36 cellular contexts compared by ENCODE assay signal in the genomic region with DNA sequence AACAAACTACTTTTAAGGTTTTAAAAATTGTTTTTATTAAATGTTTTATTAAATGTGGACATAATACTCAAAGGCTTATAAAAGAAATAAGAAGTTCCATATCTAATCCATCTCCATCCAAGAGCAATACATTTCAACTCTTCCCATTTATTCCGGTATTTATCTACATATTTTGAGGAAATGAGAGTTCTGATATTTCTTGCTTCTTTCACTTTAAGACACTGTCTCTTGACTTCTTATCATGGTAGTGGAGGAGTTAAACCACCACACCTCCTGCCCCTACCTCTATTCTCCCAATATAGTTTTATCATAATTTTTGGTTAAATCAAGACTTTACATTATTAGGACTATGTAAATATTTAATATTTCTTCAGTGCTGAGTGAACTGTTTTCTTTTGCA. TPM values are rescaled to one million over a fixed set of nuclear protein-coding genes. Genes with fewer than 3 reads are reported as not detected.
"Had no signal": no experiment of that assay in that cellular context is flagged by ENCODE, and none has a peak within 500 bp of the region (broad histone marks: within the 10 kb centered on the region; RNA-seq: fewer than 3 reads in every experiment).

No MANE protein-coding gene starts in this region.

- H3K27ac ChIP-seq: brain microvascular endothelial cell, esophagus muscularis mucosa, foreskin keratinocyte, gastrocnemius medialis, heart left ventricle had no signal

- ATAC-seq: activated CD4-positive, alpha-beta T cell treated with anti-CD3 and anti-CD28 coated beads for 36 hours; activated CD8-positive, alpha-beta memory T cell treated with anti-CD3 and anti-CD28 coated beads, Interleukin-2, amount 10 ng/mL, durations not matched to agents 7 days and 5 days; activated CD8-positive, alpha-beta T cell treated with anti-CD3 and anti-CD28 coated beads, Interleukin-2, amount 10 ng/mL, durations not matched to agents 7 days and 5 days; activated T-helper 17 cell treated with anti-CD3 and anti-CD28 coated beads, Interleukin-2, amount 50 U/mL, for 72 hours; effector memory CD8-positive, alpha-beta T cell; foreskin keratinocyte; gastrocnemius medialis; heart left ventricle had no signal

- H3K4me3 Mint-ChIP-seq: activated CD4-positive, alpha-beta memory T cell treated with anti-CD3 and anti-CD28 coated beads for 36 hours; activated CD4-positive, alpha-beta T cell treated with anti-CD3 and anti-CD28 coated beads for 36 hours; activated CD4-positive, alpha-beta T cell treated with anti-CD3 and anti-CD28 coated beads, Interleukin-2, amount 10 ng/mL, durations not matched to agents 24 days and 14 days; activated CD8-positive, alpha-beta memory T cell treated with anti-CD3 and anti-CD28 coated beads, Interleukin-2, amount 10 ng/mL, durations not matched to agents 7 days and 5 days; activated CD8-positive, alpha-beta T cell treated with anti-CD3 and anti-CD28 coated beads, Interleukin-2, amount 10 ng/mL, durations not matched to agents 7 days and 5 days; activated naive CD8-positive, alpha-beta T cell; activated T-helper 17 cell treated with anti-CD3 and anti-CD28 coated beads, Interleukin-2, amount 50 U/mL, for 72 hours; effector memory CD8-positive, alpha-beta T cell had no signal

- H3K4me1 ChIP-seq: esophagus muscularis mucosa, foreskin keratinocyte, gastrocnemius medialis, heart left ventricle had no signal

- H3K36me3 ChIP-seq: brain microvascular endothelial cell, heart left ventricle had no signal

- H3K4me3 ChIP-seq: esophagus muscularis mucosa, gastrocnemius medialis, heart left ventricle had no signal

- H3K27ac Mint-ChIP-seq: activated CD4-positive, alpha-beta memory T cell treated with anti-CD3 and anti-CD28 coated beads for 36 hours; activated CD4-positive, alpha-beta T cell treated with anti-CD3 and anti-CD28 coated beads for 36 hours; activated CD4-positive, alpha-beta T cell treated with anti-CD3 and anti-CD28 coated beads, Interleukin-2, amount 10 ng/mL, durations not matched to agents 24 days and 14 days; activated CD8-positive, alpha-beta memory T cell treated with anti-CD3 and anti-CD28 coated beads, Interleukin-2, amount 10 ng/mL, durations not matched to agents 7 days and 5 days; activated CD8-positive, alpha-beta T cell treated with anti-CD3 and anti-CD28 coated beads, Interleukin-2, amount 10 ng/mL, durations not matched to agents 7 days and 5 days; activated naive CD8-positive, alpha-beta T cell; activated T-helper 17 cell treated with anti-CD3 and anti-CD28 coated beads, Interleukin-2, amount 50 U/mL, for 72 hours had no signal

- DNase-seq: activated CD4-positive, alpha-beta memory T cell treated with anti-CD3 and anti-CD28 coated beads for 36 hours; activated CD4-positive, alpha-beta T cell treated with anti-CD3 and anti-CD28 coated beads for 36 hours; activated CD4-positive, alpha-beta T cell treated with anti-CD3 and anti-CD28 coated beads, Interleukin-2, amount 10 ng/mL, durations not matched to agents 24 days and 14 days; activated CD4-positive, CD25-positive, alpha-beta regulatory T cell; activated CD4-positive, CD25-positive, alpha-beta regulatory T cell treated with anti-CD3 and anti-CD28 coated beads, Interleukin-2, amount 50 U/mL, for 72 hours; activated CD8-positive, alpha-beta memory T cell treated with anti-CD3 and anti-CD28 coated beads, Interleukin-2, amount 10 ng/mL, durations not matched to agents 7 days and 5 days; activated CD8-positive, alpha-beta memory T cell treated with anti-CD3 and anti-CD28 coated beads, Interleukin-2, amount 50 U/mL, for 4 hours; activated CD8-positive, alpha-beta T cell treated with anti-CD3 and anti-CD28 coated beads, Interleukin-2, amount 10 ng/mL, durations not matched to agents 7 days and 5 days; activated effector memory CD4-positive, alpha-beta T cell treated with Interleukin-2 at 50 U/mL for 16 hours; activated gamma-delta T cell treated with Interleukin-2 at 50 U/mL for 16 hours; activated naive CD4-positive, alpha-beta T cell treated with anti-CD3 and anti-CD28 coated beads, Interleukin-2, amount 50 U/mL, for 16 hours; activated naive CD4-positive, alpha-beta T cell treated with Interleukin-2 at 50 U/mL for 16 hours; activated T-cell treated with anti-CD3 and anti-CD28 coated beads, Interleukin-2, amount 50 U/mL, for 1 hour; amniotic stem cell; anterior cingulate cortex; brain microvascular endothelial cell; cortex of kidney; dermis blood vessel endothelial cell; effector CD4-positive, alpha-beta T cell; effector memory CD8-positive, alpha-beta T cell; erythroblast; foreskin keratinocyte; gastrocnemius medialis; glutamatergic neuron; heart left ventricle; T-helper 2 cell had no signal

- FAIRE-seq: astrocyte, bronchial epithelial cell, colon had no signal

- H3K27me3 Mint-ChIP-seq: effector memory CD8-positive, alpha-beta T cell had no signal

- H3K4me1 Mint-ChIP-seq: activated T-helper 17 cell treated with anti-CD3 and anti-CD28 coated beads, Interleukin-2, amount 50 U/mL, for 72 hours had no signal

- H3K9me3 Mint-ChIP-seq: activated CD4-positive, alpha-beta T cell treated with anti-CD3 and anti-CD28 coated beads, Interleukin-2, amount 10 ng/mL, durations not matched to agents 24 days and 14 days; activated T-helper 17 cell treated with anti-CD3 and anti-CD28 coated beads, Interleukin-2, amount 50 U/mL, for 72 hours; effector memory CD8-positive, alpha-beta T cell had no signal

- H3K9me3 ChIP-seq: esophagus muscularis mucosa, gastrocnemius medialis had no signal

RNA-seq across cellular contexts. Expression of a gene that starts 40.7 kb away (rescaled TPM):
- total RNA-seq: activated CD4-positive, alpha-beta memory T cell treated with anti-CD3 and anti-CD28 coated beads for 36 hours; activated CD4-positive, alpha-beta T cell treated with anti-CD3 and anti-CD28 coated beads for 36 hours; activated CD4-positive, alpha-beta T cell treated with anti-CD3 and anti-CD28 coated beads, Interleukin-2, amount 10 ng/mL, durations not matched to agents 24 days and 14 days; activated CD8-positive, alpha-beta memory T cell treated with anti-CD3 and anti-CD28 coated beads for 36 hours; activated CD8-positive, alpha-beta memory T cell treated with anti-CD3 and anti-CD28 coated beads, Interleukin-2, amount 10 ng/mL, durations not matched to agents 7 days and 5 days; activated CD8-positive, alpha-beta T cell treated with anti-CD3 and anti-CD28 coated beads, Interleukin-2, amount 10 ng/mL, durations not matched to agents 7 days and 5 days; activated T-helper 17 cell treated with anti-CD3 and anti-CD28 coated beads, Interleukin-2, amount 50 U/mL, for 72 hours; astrocyte; bronchial epithelial cell; cardiac septum; chondrocyte; dermis blood vessel endothelial cell; foreskin keratinocyte; heart left ventricle; T-helper 1 cell treated with Interleukin-12 subunit alpha and Interleukin-12 subunit beta and Interleukin-4 antibody, amounts not matched to agents 30 ng/mL and 1 ng/mL, for 36 hours had no signal
- polyA plus RNA-seq: foreskin keratinocyte had no signal
